In the genomic region with DNA sequence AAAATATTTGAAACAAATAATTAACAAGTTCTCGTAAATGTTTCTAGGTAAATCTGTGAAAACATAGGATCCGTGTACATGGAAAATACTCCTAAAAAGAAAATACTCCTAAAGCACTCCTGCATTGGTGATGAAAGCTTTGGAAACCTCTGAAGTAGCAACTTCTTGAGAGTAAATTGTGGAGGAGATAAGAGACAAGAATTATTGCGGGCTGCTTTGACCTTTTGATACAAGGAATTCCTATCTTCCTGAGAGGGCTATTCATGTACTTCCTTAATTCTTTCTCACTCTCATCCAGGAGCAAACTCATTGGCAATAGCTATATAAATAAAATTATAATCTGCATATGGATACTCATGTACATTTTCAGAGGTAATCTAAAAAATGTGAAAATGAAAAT, we compare ENCODE assay signal across 31 cellular contexts.
"Had no signal": no experiment of that assay in that cellular context is flagged by ENCODE, and none has a peak within 500 bp of the region (broad histone marks: within the 10 kb centered on the region; RNA-seq: fewer than 3 reads in every experiment).

No MANE protein-coding gene starts in this region.

- H3K9me3 ChIP-seq: body of pancreas, gastrocnemius medialis had no signal

- H3K36me3 ChIP-seq: esophagus muscularis mucosa, gastrocnemius medialis had no signal

- H3K4me3 Mint-ChIP-seq: activated CD4-positive, alpha-beta memory T cell treated with anti-CD3 and anti-CD28 coated beads for 36 hours; activated CD4-positive, alpha-beta T cell treated with anti-CD3 and anti-CD28 coated beads for 36 hours; activated CD4-positive, alpha-beta T cell treated with anti-CD3 and anti-CD28 coated beads, Interleukin-2, amount 10 ng/mL, durations not matched to agents 24 days and 14 days; activated CD8-positive, alpha-beta memory T cell treated with anti-CD3 and anti-CD28 coated beads, Interleukin-2, amount 10 ng/mL, durations not matched to agents 7 days and 5 days; activated CD8-positive, alpha-beta T cell treated with anti-CD3 and anti-CD28 coated beads, Interleukin-2, amount 10 ng/mL, durations not matched to agents 7 days and 5 days; activated naive CD4-positive, alpha-beta T cell treated with anti-CD3 and anti-CD28 coated beads, Interleukin-2, amount 10 ng/mL, durations not matched to agents 7 days and 5 days; activated naive CD8-positive, alpha-beta T cell; activated T-helper 1 cell treated with anti-CD3 and anti-CD28 coated beads, Interleukin-12 subunit alpha, Interleukin-12 subunit beta, Interleukin-2, Interleukin-4 antibody, amounts not matched to agents 30 ng/mL and 10 ng/mL and 1 ng/mL, durations not matched to agents 14 hours and 24 hours and 36 hours; effector memory CD8-positive, alpha-beta T cell had no signal

- H3K27me3 ChIP-seq: body of pancreas, esophagus muscularis mucosa, foreskin keratinocyte, gastrocnemius medialis had no signal

- H3K27ac Mint-ChIP-seq: activated CD4-positive, alpha-beta memory T cell treated with anti-CD3 and anti-CD28 coated beads for 36 hours; activated CD4-positive, alpha-beta T cell treated with anti-CD3 and anti-CD28 coated beads for 36 hours; activated CD4-positive, alpha-beta T cell treated with anti-CD3 and anti-CD28 coated beads, Interleukin-2, amount 10 ng/mL, durations not matched to agents 24 days and 14 days; activated CD8-positive, alpha-beta memory T cell treated with anti-CD3 and anti-CD28 coated beads, Interleukin-2, amount 10 ng/mL, durations not matched to agents 7 days and 5 days; activated CD8-positive, alpha-beta T cell treated with anti-CD3 and anti-CD28 coated beads, Interleukin-2, amount 10 ng/mL, durations not matched to agents 7 days and 5 days; activated naive CD4-positive, alpha-beta T cell treated with anti-CD3 and anti-CD28 coated beads, Interleukin-2, amount 10 ng/mL, durations not matched to agents 7 days and 5 days; activated naive CD8-positive, alpha-beta T cell; activated T-helper 1 cell treated with anti-CD3 and anti-CD28 coated beads, Interleukin-12 subunit alpha, Interleukin-12 subunit beta, Interleukin-2, Interleukin-4 antibody, amounts not matched to agents 30 ng/mL and 10 ng/mL and 1 ng/mL, durations not matched to agents 14 hours and 24 hours and 36 hours; activated T-helper 2 cell treated with anti-CD3 and anti-CD28 coated beads, Interferon-gamma antibody, Interleukin-2, Interleukin-4, amounts not matched to agents 10 μg/mL and 5 μg/mL and 100 μg/mL, durations not matched to agents 14 hours and 24 hours and 36 hours; effector memory CD8-positive, alpha-beta T cell had no signal

- FAIRE-seq: colon had no signal

- H3K9me3 Mint-ChIP-seq: activated T-helper 1 cell treated with anti-CD3 and anti-CD28 coated beads, Interleukin-12 subunit alpha, Interleukin-12 subunit beta, Interleukin-2, Interleukin-4 antibody, amounts not matched to agents 30 ng/mL and 10 ng/mL and 1 ng/mL, durations not matched to agents 14 hours and 24 hours and 36 hours; effector memory CD8-positive, alpha-beta T cell had no signal

- H3K4me1 ChIP-seq: body of pancreas, foreskin keratinocyte, gastrocnemius medialis had no signal

- H3K27me3 Mint-ChIP-seq: activated CD4-positive, alpha-beta T cell treated with anti-CD3 and anti-CD28 coated beads, Interleukin-2, amount 10 ng/mL, durations not matched to agents 24 days and 14 days; activated naive CD4-positive, alpha-beta T cell treated with anti-CD3 and anti-CD28 coated beads, Interleukin-2, amount 10 ng/mL, durations not matched to agents 7 days and 5 days had no signal

- H3K4me1 Mint-ChIP-seq: activated CD4-positive, alpha-beta T cell treated with anti-CD3 and anti-CD28 coated beads for 36 hours; activated CD4-positive, alpha-beta T cell treated with anti-CD3 and anti-CD28 coated beads, Interleukin-2, amount 10 ng/mL, durations not matched to agents 24 days and 14 days; activated CD8-positive, alpha-beta memory T cell treated with anti-CD3 and anti-CD28 coated beads, Interleukin-2, amount 10 ng/mL, durations not matched to agents 7 days and 5 days; activated naive CD4-positive, alpha-beta T cell treated with anti-CD3 and anti-CD28 coated beads, Interleukin-2, amount 10 ng/mL, durations not matched to agents 7 days and 5 days had no signal

- H3K27ac ChIP-seq: body of pancreas, esophagus muscularis mucosa, foreskin keratinocyte, gastrocnemius medialis had no signal

- ATAC-seq: activated CD4-positive, alpha-beta T cell treated with anti-CD3 and anti-CD28 coated beads for 36 hours; activated CD8-positive, alpha-beta memory T cell treated with anti-CD3 and anti-CD28 coated beads, Interleukin-2, amount 10 ng/mL, durations not matched to agents 7 days and 5 days; activated CD8-positive, alpha-beta T cell treated with anti-CD3 and anti-CD28 coated beads, Interleukin-2, amount 10 ng/mL, durations not matched to agents 7 days and 5 days; body of pancreas; effector memory CD8-positive, alpha-beta T cell; foreskin keratinocyte; gastrocnemius medialis had no signal

- DNase-seq: activated CD4-positive, alpha-beta memory T cell treated with anti-CD3 and anti-CD28 coated beads for 36 hours; activated CD4-positive, alpha-beta T cell treated with anti-CD3 and anti-CD28 coated beads for 36 hours; activated CD4-positive, alpha-beta T cell treated with anti-CD3 and anti-CD28 coated beads, Interleukin-2, amount 10 ng/mL, durations not matched to agents 24 days and 14 days; activated CD4-positive, CD25-positive, alpha-beta regulatory T cell; activated CD4-positive, CD25-positive, alpha-beta regulatory T cell treated with anti-CD3 and anti-CD28 coated beads, Interleukin-2, amount 50 U/mL, for 72 hours; activated CD8-positive, alpha-beta memory T cell treated with anti-CD3 and anti-CD28 coated beads, Interleukin-2, amount 10 ng/mL, durations not matched to agents 7 days and 5 days; activated CD8-positive, alpha-beta memory T cell treated with anti-CD3 and anti-CD28 coated beads, Interleukin-2, amount 50 U/mL, for 4 hours; activated CD8-positive, alpha-beta T cell treated with anti-CD3 and anti-CD28 coated beads, Interleukin-2, amount 10 ng/mL, durations not matched to agents 7 days and 5 days; activated effector memory CD4-positive, alpha-beta T cell treated with anti-CD3 and anti-CD28 coated beads, Interleukin-2, amount 50 U/mL, for 16 hours; activated naive CD4-positive, alpha-beta T cell; activated naive CD4-positive, alpha-beta T cell treated with anti-CD3 and anti-CD28 coated beads, Interleukin-2, amount 10 ng/mL, durations not matched to agents 7 days and 5 days; activated T-cell treated with anti-CD3 and anti-CD28 coated beads, Interleukin-2, amount 50 U/mL, for 1 hour; activated T-cell treated with anti-CD3 and anti-CD28 coated beads, Interleukin-2, amount 50 U/mL, for 48 hours; amygdala; aorta; body of pancreas; caudate nucleus; cortex of kidney; dermis blood vessel endothelial cell; effector CD4-positive, alpha-beta T cell; effector memory CD8-positive, alpha-beta T cell; erythroblast; foreskin keratinocyte; gastrocnemius medialis; glutamatergic neuron; T-helper 2 cell had no signal

- H3K36me3 Mint-ChIP-seq: activated CD8-positive, alpha-beta memory T cell treated with anti-CD3 and anti-CD28 coated beads, Interleukin-2, amount 10 ng/mL, durations not matched to agents 7 days and 5 days; activated naive CD4-positive, alpha-beta T cell treated with anti-CD3 and anti-CD28 coated beads, Interleukin-2, amount 10 ng/mL, durations not matched to agents 7 days and 5 days had no signal

- H3K4me3 ChIP-seq: body of pancreas, esophagus muscularis mucosa, gastrocnemius medialis had no signal
